ENCODE assay signal across 18 cellular contexts in the genomic region with DNA sequence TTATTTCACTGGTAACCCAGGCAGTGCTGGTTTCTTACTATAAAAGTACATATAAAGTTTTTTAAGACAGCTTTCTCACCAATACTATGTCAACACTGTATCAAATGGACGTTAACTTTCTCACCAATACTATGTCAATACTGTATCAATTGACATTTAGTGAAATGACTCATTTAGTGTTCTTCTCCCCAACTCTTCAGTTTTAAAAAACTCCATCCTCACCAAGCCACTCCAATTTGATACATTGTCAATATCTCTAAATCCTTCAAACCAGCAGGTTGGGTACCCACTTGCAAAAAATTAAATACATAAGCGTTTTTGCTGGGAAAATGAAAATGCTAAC. TPM values are rescaled to one million over a fixed set of nuclear protein-coding genes. Genes with fewer than 3 reads are reported as not detected.
DNase-seq lines count a peak whose midpoint lies in the region; ATAC-seq and TF ChIP-seq lines count a peak whose summit lies in the region.
"Had no signal": no experiment of that assay in that cellular context is flagged by ENCODE, and none has a peak within 500 bp of the region (broad histone marks: within the 10 kb centered on the region; RNA-seq: fewer than 3 reads in every experiment).

No MANE protein-coding gene starts in this region.

- intact Hi-C loops in heart left ventricle (cut with DNase I), result loop anchor here in 3 of 10 donors (10.0 kb wide), 2 partner anchors 253 to 303 kb away; partner anchors contain the start of gene NME2 (in 2 of the 3)
- intact Hi-C loops in Right ventricle myocardium superior (cut with DNase I), result no loop called here
- intact Hi-C loops in dorsolateral prefrontal cortex (cut with DNase I), result loop anchor here in 1 of 2 donors (10.0 kb wide), 2 partner anchors 193 to 293 kb away; partner anchors contain the start of gene NME1
- intact Hi-C loops in uterus (cut with DNase I; ENCODE audit: low total_unique reads), result no loop called here
- intact Hi-C loops in ovary (cut with DNase I), result no loop called here

- no peaks in the 10 kb centered on the region for H3K9me3 Mint-ChIP-seq in progenitor cell of endocrine pancreas (ENCODE audit: low read depth)
- H3K9me3 Mint-ChIP-seq: activated CD4-positive, alpha-beta T cell treated with anti-CD3 and anti-CD28 coated beads, Interleukin-2, amount 10 ng/mL, durations not matched to agents 7 days and 5 days had no signal

- peak overlapping the region in 4 of 12 donors; percentile 88 to 96 (median 90) for H3K4me3 ChIP-seq in heart left ventricle
- H3K4me3 ChIP-seq in dorsolateral prefrontal cortex, result peak overlapping the region in 51 of 59 donors; percentile 7 to 98 (median 91)
- H3K4me3 ChIP-seq in uterus, result no peak overlapping the region
- H3K4me3 ChIP-seq in ovary, result no peak overlapping the region
- H3K4me3 ChIP-seq: GM23248 had no signal

- DNase-seq in heart left ventricle (no peak), Right ventricle myocardium superior (no peak), dorsolateral prefrontal cortex (no peak), progenitor cell of endocrine pancreas (ENCODE audit: low spot score, unreplicated experiment) (no peak), uterus (no peak), ovary (no peak), HuH-7 (ENCODE audit: low spot score) (no peak)
- DNase-seq: activated CD4-positive, alpha-beta T cell treated with anti-CD3 and anti-CD28 coated beads, Interleukin-2, amount 10 ng/mL, durations not matched to agents 7 days and 5 days; amniotic stem cell; COR-L47; NCI-H1694; NCI-H446 treated with DMSO at 0.1 percent for 48 hours; retina; stimulated activated CD4-positive, alpha-beta T cell treated with anti-CD3 and anti-CD28 coated beads, Interleukin-1b, Interleukin-23, amount 100 ng/mL, for 48 hours; trophoblast cell had no signal

- no peak overlapping the region for H3K4me3 Mint-ChIP-seq in progenitor cell of endocrine pancreas (ENCODE audit: low read depth)
- H3K4me3 Mint-ChIP-seq: activated CD4-positive, alpha-beta T cell treated with anti-CD3 and anti-CD28 coated beads, Interleukin-2, amount 10 ng/mL, durations not matched to agents 7 days and 5 days had no signal

- no peak for TF ChIP-seq EP300 in ovary (IDR thresholded peaks at IDR 0.05)

- WGBS in heart left ventricle, 4 donors, result 59 to 83% (median 71%) methylated on average over 2 of the region's 2 CpGs
- 86 to 92% (median 90%) methylated on average over 2 of the region's 2 CpGs for whole genome bisulfite sequencing in ovary, 3 donors

- peaks cover 14% of the 10 kb centered on the region for H3K36me3 Mint-ChIP-seq in progenitor cell of endocrine pancreas (ENCODE audit: insufficient read depth)

- TF ChIP-seq POLR2A in heart left ventricle (IDR thresholded peaks at IDR 0.05), result no peak
- no peak for TF ChIP-seq POLR2A in uterus (IDR thresholded peaks at IDR 0.05)
- TF ChIP-seq POLR2A in ovary (IDR thresholded peaks at IDR 0.05), result no peak

- H3K27ac Mint-ChIP-seq in progenitor cell of endocrine pancreas, result peak overlapping the region; percentile 1
- H3K27ac Mint-ChIP-seq: activated CD4-positive, alpha-beta T cell treated with anti-CD3 and anti-CD28 coated beads, Interleukin-2, amount 10 ng/mL, durations not matched to agents 7 days and 5 days had no signal

- H3K4me1 Mint-ChIP-seq in progenitor cell of endocrine pancreas (ENCODE audit: low read depth), result peaks cover 26% of the 10 kb centered on the region

- H3K27me3 Mint-ChIP-seq in progenitor cell of endocrine pancreas, result no peaks in the 10 kb centered on the region
- H3K27me3 Mint-ChIP-seq: activated CD4-positive, alpha-beta T cell treated with anti-CD3 and anti-CD28 coated beads, Interleukin-2, amount 10 ng/mL, durations not matched to agents 7 days and 5 days had no signal

- no peaks in the 10 kb centered on the region for H3K9me3 ChIP-seq in heart left ventricle
- no peaks in the 10 kb centered on the region for H3K9me3 ChIP-seq in uterus
- no peaks in the 10 kb centered on the region for H3K9me3 ChIP-seq in ovary

- peak overlapping the region in 7 of 12 donors; percentile 0 to 100 (median 23) for H3K27ac ChIP-seq in heart left ventricle
- H3K27ac ChIP-seq in dorsolateral prefrontal cortex, result peak overlapping the region in 58 of 59 donors; percentile 24 to 100 (median 100)
- H3K27ac ChIP-seq in uterus, result peak overlapping the region; percentile 42 to 99
- H3K27ac ChIP-seq in ovary, result no peak overlapping the region
- H3K27ac ChIP-seq: GM23248 had no signal

- TF ChIP-seq CTCF in heart left ventricle (IDR thresholded peaks at IDR 0.05), result no peak
- peak in 1 of 56 donors; percentile 4 for TF ChIP-seq CTCF in dorsolateral prefrontal cortex (IDR thresholded peaks at IDR 0.05 in 54 of 56, conservative IDR thresholded peaks at IDR 0.05 in 2 of 56; ENCODE audit: low read depth in 1 of 56, partially characterized antibody in 56 of 56)
- no peak for TF ChIP-seq CTCF in progenitor cell of endocrine pancreas (IDR thresholded peaks at IDR 0.05; ENCODE audit: unreplicated experiment)
- TF ChIP-seq CTCF in uterus (IDR thresholded peaks at IDR 0.05), result no peak
- no peak for TF ChIP-seq CTCF in ovary (IDR thresholded peaks at IDR 0.05)

- peaks cover 2 to 41% (median 33%) of the 10 kb centered on the region in 12 donors for H3K4me1 ChIP-seq in heart left ventricle
- peaks cover 0 to 5% of the 10 kb centered on the region in 2 donors for H3K4me1 ChIP-seq in uterus
- peaks cover 2% of the 10 kb centered on the region for H3K4me1 ChIP-seq in ovary (ENCODE audit: insufficient read depth)

- ATAC-seq in heart left ventricle, result no peak
- no peak for ATAC-seq in Right ventricle myocardium superior (ENCODE audit: poor library complexity)
- no peak for ATAC-seq in HG03135 (IDR thresholded peaks at IDR 0.05; ENCODE audit: unreplicated experiment)

- H3K27me3 ChIP-seq in heart left ventricle (no peaks in the 10 kb centered on the region), dorsolateral prefrontal cortex (no peaks in the 10 kb centered on the region), uterus (no peaks in the 10 kb centered on the region), ovary (no peaks in the 10 kb centered on the region)

- H3K36me3 ChIP-seq in heart left ventricle (peaks cover 0 to 32% (median 30%) of the 10 kb centered on the region in 9 donors), uterus (no peaks in the 10 kb centered on the region), ovary (no peaks in the 10 kb centered on the region)

RNA-seq across cellular contexts. Expression of gene TOB1, which starts 4.8 kb away (rescaled TPM):
- total RNA-seq in heart left ventricle (100 to 1,000 TPM in 4 of 9 donors, 10 to 100 TPM in 5; 38.3 to 136 (median 88.7) TPM), Right ventricle myocardium superior (83.8 TPM), dorsolateral prefrontal cortex (10 to 100 TPM; 41.0 to 97.0 (median 58.6) TPM), progenitor cell of endocrine pancreas (41.0 and 43.9 TPM in 2 replicates), uterus (10 to 100 TPM; 16.5 to 64.3 (median 27.5) TPM), ovary (100 to 1,000 TPM in 1 of 7 donors, 10 to 100 TPM in 6; 28.6 to 150 (median 79.2) TPM)
- polyA plus RNA-seq in heart left ventricle (10 to 100 TPM; 22.2 to 34.2 TPM), ovary (10 to 100 TPM; 19.6 to 49.3 TPM)

RNA-seq across cellular contexts. Expression of gene WFIKKN2, which starts 25.9 kb away (rescaled TPM):
- total RNA-seq in heart left ventricle (under 1 TPM in 7 of 9 donors, not detected in 2; 0.12 to 0.75 (median 0.29) TPM), Right ventricle myocardium superior (0.51 TPM), dorsolateral prefrontal cortex (10 to 100 TPM in 1 of 120 experiments, 1 to 10 TPM in 40, under 1 TPM in 79; 0.27 to 16.6 (median 0.80) TPM), progenitor cell of endocrine pancreas (not detected in 2 replicates), uterus (1 to 10 TPM in 1 of 4 donors, under 1 TPM in 1, not detected in 2; 0.73 to 6.0 TPM), ovary (100 to 1,000 TPM in 4 of 7 donors, 10 to 100 TPM in 3; 29.8 to 178 (median 107) TPM)
- polyA plus RNA-seq in heart left ventricle (under 1 TPM; 0.08 to 0.23 TPM), ovary (10 to 100 TPM; 20.9 to 71.5 TPM)
- total RNA-seq: activated CD4-positive, alpha-beta T cell treated with anti-CD3 and anti-CD28 coated beads, Interleukin-2, amount 10 ng/mL, durations not matched to agents 7 days and 5 days; dermis microvascular lymphatic vessel endothelial cell; GM23248 had no signal
- polyA plus RNA-seq: GM23248 had no signal

Comparison
In these comparisons a context has a peak if more than half of its experiments do, and no peak if none do; other contexts are left out.
1. H3K27ac ChIP-seq: peak in heart left ventricle (7 of 12), dorsolateral prefrontal cortex (58 of 59) and uterus (2 of 2); none in ovary (0 of 2).
2. H3K4me3 ChIP-seq: peak in dorsolateral prefrontal cortex (51 of 59); none in uterus (0 of 2) and ovary (single experiment).